In the genomic region with DNA sequence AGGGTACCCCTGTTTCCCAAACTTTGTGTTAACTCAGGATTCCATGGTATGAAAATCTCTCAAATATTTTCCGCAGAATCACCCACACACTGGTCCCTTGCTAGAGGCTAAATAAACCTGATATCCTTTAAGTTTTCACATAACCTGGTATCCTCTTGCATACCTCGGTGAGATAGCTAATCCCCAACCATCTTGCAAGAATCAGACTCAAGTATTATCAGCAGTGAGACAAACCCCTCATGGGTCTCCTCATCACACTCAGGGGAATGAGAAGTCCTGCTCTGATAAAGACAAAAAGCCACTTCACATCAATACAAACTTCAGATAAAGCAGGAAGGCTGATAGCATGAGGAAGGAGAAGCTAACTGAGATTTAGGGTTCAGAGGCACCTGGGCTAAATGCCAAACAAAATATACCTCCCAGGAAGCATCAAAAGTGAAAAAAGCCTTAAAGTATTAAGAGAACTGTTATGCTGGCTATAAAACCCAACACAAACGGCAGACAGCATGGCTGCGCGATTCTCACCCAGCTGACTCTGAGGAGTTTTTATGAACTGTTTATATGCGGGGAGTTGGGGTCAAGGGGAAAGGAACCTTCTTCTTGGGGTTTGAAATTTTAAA, we compare ENCODE assay signal across 16 cellular contexts.
DNase-seq lines count a peak whose midpoint lies in the region; ATAC-seq and TF ChIP-seq lines count a peak whose summit lies in the region.
"Had no signal": no experiment of that assay in that cellular context is flagged by ENCODE, and none has a peak within 500 bp of the region (broad histone marks: within the 10 kb centered on the region; RNA-seq: fewer than 3 reads in every experiment).

No MANE protein-coding gene starts in this region.

- WGBS in IMR-90 (ENCODE audit: extremely low coverage in 2 of 2, insufficient read length in 1 of 2), 2 experiments = 40% methylated on average over 1 of the region's 6 CpGs; no CpG with 5 or more reads in 1 of the 2 experiments

- H3K4me1 ChIP-seq in IMR-90 (ENCODE audit: control insufficient read depth, insufficient read depth, low read length) = peaks cover 6% of the 10 kb centered on the region

- H3K27me3 Mint-ChIP-seq in nephron (ENCODE audit: low read depth) (no peaks in the 10 kb centered on the region), natural killer cell (ENCODE audit: low read depth in 2 of 2) (no peaks in the 10 kb centered on the region)

- TF ChIP-seq RAD21 in IMR-90 (IDR thresholded peaks at IDR 0.05; ENCODE audit: low read length) = no peak

- peaks cover 19% of the 10 kb centered on the region for H4K20me1 ChIP-seq in IMR-90 (ENCODE audit: insufficient read depth, low read length)

- H2AK9ac ChIP-seq in IMR-90 (replicated peaks; ENCODE audit: low read depth, low read length, poor library complexity) = no peak overlapping the region

- no peak overlapping the region for H3K4ac ChIP-seq in IMR-90 (ENCODE audit: low read depth, low read length)

- intact Hi-C loops in IMR-90 (cut with micrococcal nuclease) (no loop called here), natural killer cell (cut with micrococcal nuclease) (no loop called here)

- H4K5ac ChIP-seq in IMR-90 (ENCODE audit: low read depth, low read length) = no peak overlapping the region

- no peak overlapping the region for H3K4me3 ChIP-seq in IMR-90 (ENCODE audit: insufficient read depth, low read depth, low read length)
- no peak overlapping the region for H3K4me3 ChIP-seq in astrocyte of the spinal cord (ENCODE audit: low read depth, low read length)

- peaks cover 24% of the 10 kb centered on the region for H3K4me1 Mint-ChIP-seq in nephron
- peaks cover 72 to 73% of the 10 kb centered on the region in 2 donors for H3K4me1 Mint-ChIP-seq in natural killer cell

- no peak overlapping the region for H2BK120ac ChIP-seq in IMR-90 (ENCODE audit: low read depth, low read length)

- H3K4me3 Mint-ChIP-seq in nephron (no peak overlapping the region), natural killer cell (no peak overlapping the region)

- POLR2A ChIA-PET in IMR-90 (lab: Charles Lee; ENCODE audit: unreplicated experiment) = no interaction called here

- no peaks in the 10 kb centered on the region for H3K9me3 ChIP-seq in IMR-90 (ENCODE audit: control insufficient read depth, insufficient read depth, low read length)

- ATAC-seq in IMR-90 (ENCODE audit: low read depth) (no peak; the same call in 1 of the 2 replicates), natural killer cell (no peak)

- H4K8ac ChIP-seq in IMR-90 (ENCODE audit: low read depth in 2 of 2, low read length in 2 of 2) = no peak overlapping the region

- peaks cover 6% of the 10 kb centered on the region for H3K9me3 Mint-ChIP-seq in nephron
- no peaks in the 10 kb centered on the region for H3K9me3 Mint-ChIP-seq in natural killer cell

- no peak overlapping the region for H2BK5ac ChIP-seq in IMR-90 (ENCODE audit: low read depth, low read length, poor library complexity, severe bottlenecking)

- no peak overlapping the region for H3K18ac ChIP-seq in IMR-90 (ENCODE audit: low read depth, low read length)

- H2BK20ac ChIP-seq in IMR-90 (ENCODE audit: low read depth, low read length) = no peak overlapping the region

- H3K36me3 ChIP-seq in IMR-90 (ENCODE audit: control insufficient read depth, insufficient read depth, low read length) = peaks cover 5% of the 10 kb centered on the region

- H2AK5ac ChIP-seq in IMR-90 (ENCODE audit: low read depth, low read length) = no peak overlapping the region

- no peak overlapping the region for H2BK15ac ChIP-seq in IMR-90 (ENCODE audit: low read depth, low read length)

- no peak overlapping the region for H2AFZ ChIP-seq in IMR-90 (replicated peaks; ENCODE audit: low read length, poor library complexity)

- no peak overlapping the region for H3K4me2 ChIP-seq in IMR-90 (ENCODE audit: low read depth, low read length)

- 0 out of 2 replicates have a peak overlapping the region, but pooled peaks have one; percentile 0 for H3K14ac ChIP-seq in IMR-90 (replicated peaks; ENCODE audit: low read depth, low read length)

- peaks cover 44 to 83% of the 10 kb centered on the region in 2 experiments for H3K79me1 ChIP-seq in IMR-90 (ENCODE audit: low read depth in 1 of 2, low read length in 2 of 2)

- no peak overlapping the region for H3K23ac ChIP-seq in IMR-90 (ENCODE audit: low read depth, low read length)

- dilution Hi-C loops in IMR-90 (cut with HindIII; ENCODE audit: low sequenced_read_pairs, unreplicated experiment) = no loop called here

- TF ChIP-seq POLR2A in IMR-90 (IDR thresholded peaks at IDR 0.05; ENCODE audit: low read depth, low read length) = no peak

- peaks cover 17% of the 10 kb centered on the region for H3K9me1 ChIP-seq in IMR-90 (ENCODE audit: insufficient read depth, low read length)

- peak; percentile 33 for DNase-seq in EH (ENCODE audit: low read depth)
- DNase-seq in IMR-90 = peak; percentile 32
- DNase-seq in astrocyte of the spinal cord (ENCODE audit: low read depth, low spot score) = peak; percentile 49
- no peak for DNase-seq in natural killer cell
- no peak for DNase-seq in NCI-H1092 (lab: John Stamatoyannopoulos, UW)
- DNase-seq in activated gamma-delta T cell treated with Interleukin-2 at 50 U/mL for 16 hours = no peak
- DNase-seq: C1 segment of cervical spinal cord, DMS79, NCI-H1105, NCI-H1694, NCI-H2227 treated with DMSO at 0.1 percent for 48 hours, NCI-H524, NCI-H82, RPMI8226, SIG-M5 had no signal

- no peak overlapping the region for H4K91ac ChIP-seq in IMR-90 (ENCODE audit: insufficient read depth, low read depth, low read length)

- H3K27ac Mint-ChIP-seq in nephron (peak overlapping the region in 2 of 3 experiments; percentile 62 to 84), natural killer cell (no peak overlapping the region)

- no TSS peak for BruUV-seq in IMR-90 (replicated peaks; lab: Mats Ljungman, UMichigan)

- in situ Hi-C loops in IMR-90 (cut with MboI; ENCODE audit: low sequenced_read_pairs) (no loop called here), astrocyte of the spinal cord (cut with HindIII; ENCODE audit: low sequenced_read_pairs) (no loop called here)

- H3K27me3 ChIP-seq in IMR-90 (ENCODE audit: control insufficient read depth, insufficient read depth, low read length) = no peaks in the 10 kb centered on the region

- no peak for TF ChIP-seq CTCF in IMR-90 (conservative IDR thresholded peaks at IDR 0.05; ENCODE audit: low read depth, low read length)
- TF ChIP-seq CTCF in astrocyte of the spinal cord (IDR thresholded peaks at IDR 0.05; ENCODE audit: low read depth, low read length) = no peak
- TF ChIP-seq CTCF in nephron (IDR thresholded peaks at IDR 0.05; ENCODE audit: unreplicated experiment in 3 of 3) = no peak
- TF ChIP-seq CTCF in natural killer cell (IDR thresholded peaks at IDR 0.05) = no peak

- CTCF ChIA-PET in IMR-90 (lab: Yijun Ruan, JAX) = interaction anchor here (0.6 kb wide), 1 partner anchor 14 kb away, joined by 3 read pairs; no protein-coding TSS in a partner anchor

- H3K36me3 Mint-ChIP-seq in nephron (ENCODE audit: low read depth) (peaks cover 34% of the 10 kb centered on the region), natural killer cell (no peaks in the 10 kb centered on the region)

- no peak overlapping the region for H3K27ac ChIP-seq in IMR-90 (ENCODE audit: insufficient read depth, low read length)

- H3K56ac ChIP-seq in IMR-90 (ENCODE audit: extremely low read depth, insufficient read depth, low read length) = no peak overlapping the region

- H3K9ac ChIP-seq in IMR-90 (ENCODE audit: low read depth, low read length) = no peak overlapping the region

TF ChIP-seq in IMR-90, 13 proteins besides CTCF, POLR2A, EP300 and RAD21:
- TF ChIP-seq SMC3 (IDR thresholded peaks at IDR 0.05; ENCODE audit: low read depth, low read length) = no peak
- TF ChIP-seq, protein P1, sequence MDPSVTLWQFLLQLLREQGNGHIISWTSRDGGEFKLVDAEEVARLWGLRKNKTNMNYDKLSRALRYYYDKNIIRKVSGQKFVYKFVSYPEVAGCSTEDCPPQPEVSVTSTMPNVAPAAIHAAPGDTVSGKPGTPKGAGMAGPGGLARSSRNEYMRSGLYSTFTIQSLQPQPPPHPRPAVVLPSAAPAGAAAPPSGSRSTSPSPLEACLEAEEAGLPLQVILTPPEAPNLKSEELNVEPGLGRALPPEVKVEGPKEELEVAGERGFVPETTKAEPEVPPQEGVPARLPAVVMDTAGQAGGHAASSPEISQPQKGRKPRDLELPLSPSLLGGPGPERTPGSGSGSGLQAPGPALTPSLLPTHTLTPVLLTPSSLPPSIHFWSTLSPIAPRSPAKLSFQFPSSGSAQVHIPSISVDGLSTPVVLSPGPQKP (IDR thresholded peaks at IDR 0.05; ENCODE audit: borderline replicate concordance, low read depth, low read length) = no peak
- TF ChIP-seq MXI1 (IDR thresholded peaks at IDR 0.05; ENCODE audit: borderline replicate concordance, low read depth, low read length) = no peak
- no peak for TF ChIP-seq FOS (IDR thresholded peaks at IDR 0.05; ENCODE audit: low read depth, low read length)
- TF ChIP-seq, protein P2, sequence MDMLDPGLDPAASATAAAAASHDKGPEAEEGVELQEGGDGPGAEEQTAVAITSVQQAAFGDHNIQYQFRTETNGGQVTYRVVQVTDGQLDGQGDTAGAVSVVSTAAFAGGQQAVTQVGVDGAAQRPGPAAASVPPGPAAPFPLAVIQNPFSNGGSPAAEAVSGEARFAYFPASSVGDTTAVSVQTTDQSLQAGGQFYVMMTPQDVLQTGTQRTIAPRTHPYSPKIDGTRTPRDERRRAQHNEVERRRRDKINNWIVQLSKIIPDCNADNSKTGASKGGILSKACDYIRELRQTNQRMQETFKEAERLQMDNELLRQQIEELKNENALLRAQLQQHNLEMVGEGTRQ (IDR thresholded peaks at IDR 0.05; ENCODE audit: low read depth, low read length) = no peak
- no peak for TF ChIP-seq RFX5 (IDR thresholded peaks at IDR 0.05; ENCODE audit: low read depth, low read length)
- no peak for TF ChIP-seq BHLHE40 (IDR thresholded peaks at IDR 0.05; ENCODE audit: low read depth, low read length)
- TF ChIP-seq RCOR1 (IDR thresholded peaks at IDR 0.05; ENCODE audit: insufficient replicate concordance, low read length) = no peak
- TF ChIP-seq CEBPB (IDR thresholded peaks at IDR 0.05; ENCODE audit: low read depth, low read length) = no peak
- TF ChIP-seq CHD1 (IDR thresholded peaks at IDR 0.05; ENCODE audit: low read depth, low read length) = no peak
- TF ChIP-seq NFE2L2 (IDR thresholded peaks at IDR 0.05; ENCODE audit: low read depth, low read length) = no peak
- no peak for TF ChIP-seq MAZ (IDR thresholded peaks at IDR 0.05; ENCODE audit: borderline replicate concordance, low read depth, low read length)
- no peak for TF ChIP-seq MAFK (IDR thresholded peaks at IDR 0.05; ENCODE audit: low read depth, low read length)

Comparison
In these comparisons a context has a peak if more than half of its experiments do, and no peak if none do; other contexts are left out.
1. DNase-seq: peak in EH (single experiment), IMR-90 (single experiment) and astrocyte of the spinal cord (single experiment); none in natural killer cell (single experiment), NCI-H1092 (single experiment) and activated gamma-delta T cell treated with Interleukin-2 at 50 U/mL for 16 hours (single experiment).
2. H3K27ac Mint-ChIP-seq: peak in nephron (2 of 3); none in natural killer cell (0 of 2).